In the genomic region with DNA sequence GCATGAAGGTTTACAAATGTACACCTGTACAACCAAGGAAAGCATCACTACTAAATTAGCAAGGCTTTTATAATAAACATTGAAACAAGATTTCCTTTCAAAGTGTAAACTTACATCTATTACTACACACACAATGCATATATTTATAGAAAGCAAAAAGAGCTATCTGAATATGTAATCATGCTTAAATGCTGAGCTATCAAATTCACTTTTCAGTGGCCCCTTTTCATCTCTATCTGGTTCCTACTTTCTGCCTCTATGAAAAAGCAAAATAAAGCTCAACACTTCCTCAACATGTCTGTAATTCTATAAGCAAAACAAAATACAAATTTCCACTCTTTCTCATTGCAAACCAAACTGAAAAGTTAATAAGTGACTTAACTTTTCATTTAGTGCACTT, we compare ENCODE assay signal across 33 cellular contexts. TPM values are rescaled to one million over a fixed set of nuclear protein-coding genes. Genes with fewer than 3 reads are reported as not detected.
"Had no signal": no experiment of that assay in that cellular context is flagged by ENCODE, and none has a peak within 500 bp of the region (broad histone marks: within the 10 kb centered on the region; RNA-seq: fewer than 3 reads in every experiment).

No MANE protein-coding gene starts in this region.

- H3K27me3 ChIP-seq: ascending aorta, MG63, Peyer's patch had no signal

- H3K27me3 Mint-ChIP-seq: activated CD4-positive, alpha-beta T cell treated with anti-CD3 and anti-CD28 coated beads, Interleukin-2, amount 10 ng/mL, durations not matched to agents 24 days and 14 days; activated CD8-positive, alpha-beta memory T cell treated with anti-CD3 and anti-CD28 coated beads, Interleukin-2, amount 10 ng/mL, durations not matched to agents 7 days and 5 days; activated naive CD4-positive, alpha-beta T cell treated with anti-CD3 and anti-CD28 coated beads, Interleukin-2, amount 10 ng/mL, durations not matched to agents 7 days and 5 days; activated naive CD8-positive, alpha-beta T cell treated with anti-CD3 and anti-CD28 coated beads, Interleukin-2, amount 10 ng/mL, durations not matched to agents 7 days and 5 days had no signal

- ATAC-seq: activated CD8-positive, alpha-beta memory T cell treated with anti-CD3 and anti-CD28 coated beads, Interleukin-2, amount 10 ng/mL, durations not matched to agents 7 days and 5 days; PC-3 had no signal

- H3K4me1 Mint-ChIP-seq: activated CD4-positive, alpha-beta T cell treated with anti-CD3 and anti-CD28 coated beads, Interleukin-2, amount 10 ng/mL, durations not matched to agents 24 days and 14 days; activated CD8-positive, alpha-beta memory T cell treated with anti-CD3 and anti-CD28 coated beads, Interleukin-2, amount 10 ng/mL, durations not matched to agents 7 days and 5 days; activated naive CD4-positive, alpha-beta T cell treated with anti-CD3 and anti-CD28 coated beads, Interleukin-2, amount 10 ng/mL, durations not matched to agents 7 days and 5 days had no signal

- H3K4me3 Mint-ChIP-seq: activated CD4-positive, alpha-beta T cell treated with anti-CD3 and anti-CD28 coated beads, Interleukin-2, amount 10 ng/mL, durations not matched to agents 24 days and 14 days; activated CD8-positive, alpha-beta memory T cell treated with anti-CD3 and anti-CD28 coated beads, Interleukin-2, amount 10 ng/mL, durations not matched to agents 7 days and 5 days; activated naive CD4-positive, alpha-beta T cell treated with anti-CD3 and anti-CD28 coated beads, Interleukin-2, amount 10 ng/mL, durations not matched to agents 7 days and 5 days; activated naive CD8-positive, alpha-beta T cell treated with anti-CD3 and anti-CD28 coated beads, Interleukin-2, amount 10 ng/mL, durations not matched to agents 7 days and 5 days had no signal

- H3K27ac ChIP-seq: ascending aorta, coronary artery, Peyer's patch, WERI-Rb-1 had no signal

- H3K27ac Mint-ChIP-seq: activated CD4-positive, alpha-beta T cell treated with anti-CD3 and anti-CD28 coated beads, Interleukin-2, amount 10 ng/mL, durations not matched to agents 24 days and 14 days; activated CD8-positive, alpha-beta memory T cell treated with anti-CD3 and anti-CD28 coated beads, Interleukin-2, amount 10 ng/mL, durations not matched to agents 7 days and 5 days; activated naive CD4-positive, alpha-beta T cell treated with anti-CD3 and anti-CD28 coated beads, Interleukin-2, amount 10 ng/mL, durations not matched to agents 7 days and 5 days; activated naive CD8-positive, alpha-beta T cell treated with anti-CD3 and anti-CD28 coated beads, Interleukin-2, amount 10 ng/mL, durations not matched to agents 7 days and 5 days had no signal

- H3K4me1 ChIP-seq: ascending aorta, Peyer's patch had no signal

- DNase-seq: activated CD4-positive, alpha-beta T cell treated with anti-CD3 and anti-CD28 coated beads for 1 hour; activated CD4-positive, alpha-beta T cell treated with anti-CD3 and anti-CD28 coated beads, Interleukin-2, amount 10 ng/mL, durations not matched to agents 24 days and 14 days; activated CD4-positive, alpha-beta T cell treated with anti-CD3 and anti-CD28 coated beads, Interleukin-2, amount 50 U/mL, for 48 hours; activated CD4-positive, CD25-positive, alpha-beta regulatory T cell; activated CD8-positive, alpha-beta memory T cell treated with anti-CD3 and anti-CD28 coated beads for 24 hours; activated CD8-positive, alpha-beta memory T cell treated with anti-CD3 and anti-CD28 coated beads, Interleukin-2, amount 10 ng/mL, durations not matched to agents 7 days and 5 days; activated CD8-positive, alpha-beta memory T cell treated with anti-CD3 and anti-CD28 coated beads, Interleukin-2, amount 50 U/mL, for 48 hours; activated effector memory CD4-positive, alpha-beta T cell treated with Interleukin-2 at 50 U/mL for 16 hours; activated naive CD4-positive, alpha-beta T cell treated with anti-CD3 and anti-CD28 coated beads, Interleukin-2, amount 10 ng/mL, durations not matched to agents 7 days and 5 days; activated naive CD8-positive, alpha-beta T cell treated with anti-CD3 and anti-CD28 coated beads, Interleukin-2, amount 10 ng/mL, durations not matched to agents 7 days and 5 days; amygdala; Kasumi-1; KG1; MG63; MV-4-11; NCI-H1092; NCI-H1436 treated with DMSO at 0.1 percent for 48 hours; NCI-H1694 treated with DMSO at 0.1 percent for 48 hours; NCI-H2029; NCI-H345; NCI-H510A; NCI-H526; NCI-H748 treated with DMSO at 0.1 percent for 48 hours; NK-92 treated with Interleukin-12 subunit alpha and Interleukin-12 subunit beta, amount 100 ng/mL, for 24 hours; PC-3; Peyer's patch; RPMI8226; SIG-M5; T1000; WERI-Rb-1 had no signal

- H3K9me3 ChIP-seq: ascending aorta, MG63, Peyer's patch had no signal

- H3K4me3 ChIP-seq: ascending aorta, coronary artery, MG63, Peyer's patch had no signal

- H3K9me3 Mint-ChIP-seq: activated CD4-positive, alpha-beta T cell treated with anti-CD3 and anti-CD28 coated beads, Interleukin-2, amount 10 ng/mL, durations not matched to agents 24 days and 14 days; activated naive CD4-positive, alpha-beta T cell treated with anti-CD3 and anti-CD28 coated beads, Interleukin-2, amount 10 ng/mL, durations not matched to agents 7 days and 5 days; activated naive CD8-positive, alpha-beta T cell treated with anti-CD3 and anti-CD28 coated beads, Interleukin-2, amount 10 ng/mL, durations not matched to agents 7 days and 5 days had no signal

RNA-seq across cellular contexts. Expression of a gene that starts 25.5 kb away (rescaled TPM):
- total RNA-seq: T-helper 1 cell treated with Interleukin-12 subunit alpha and Interleukin-12 subunit beta and Interleukin-4 antibody, amounts not matched to agents 30 ng/mL and 1 ng/mL, for 36 hours had no signal
